In the genomic region with DNA sequence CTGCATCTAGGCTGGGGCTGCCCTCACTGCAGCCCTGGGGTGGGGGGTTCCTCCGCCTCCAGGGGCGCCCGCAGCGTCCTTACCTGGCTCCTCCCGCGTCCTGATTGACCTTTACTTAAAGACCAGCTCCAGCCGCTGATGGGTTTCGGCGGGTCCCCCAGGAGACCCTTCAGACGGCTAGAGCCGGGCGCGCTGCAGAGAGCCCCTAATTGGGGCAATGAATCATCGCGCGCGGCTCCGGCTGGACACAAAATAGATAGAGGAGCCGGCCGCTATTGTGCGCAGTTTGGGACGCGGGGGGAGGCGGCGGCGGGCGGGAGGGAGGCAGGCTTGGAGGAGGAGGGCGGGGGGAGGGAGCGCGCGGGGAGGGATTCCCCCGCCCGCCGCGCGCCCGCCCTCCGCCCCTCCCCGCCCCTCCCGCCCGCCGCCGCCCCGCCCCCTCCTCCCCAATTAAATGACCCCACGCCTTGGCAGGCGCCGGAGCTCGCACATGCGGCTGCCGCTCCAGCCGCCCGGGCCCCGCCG, we compare ENCODE assay signal across 8 cellular contexts. TPM values are rescaled to one million over a fixed set of nuclear protein-coding genes. Genes with fewer than 3 reads are reported as not detected.
DNase-seq lines count a peak whose midpoint lies in the region; ATAC-seq, FAIRE-seq and TF ChIP-seq lines count a peak whose summit lies in the region.

No MANE protein-coding gene starts in this region.

- no peak for TF ChIP-seq RAD21 in A549 (conservative IDR thresholded peaks at IDR 0.05 in 1 of 2, IDR thresholded peaks at IDR 0.05 in 1 of 2)

- ATAC-seq in A549 (0 out of 6 replicates have a peak, but pooled peaks have one; percentile 5 to 7), GM18511 (IDR thresholded peaks at IDR 0.05; ENCODE audit: unreplicated experiment) (no peak), GM21381 (IDR thresholded peaks at IDR 0.05; ENCODE audit: unreplicated experiment) (no peak)

- peak in 1 of 2 experiments; percentile 60 for DNase-seq in A549 (ENCODE audit: low read depth in 1 of 2, low spot score in 1 of 2)
- DNase-seq in GM13976 (ENCODE audit: low spot score), result peak; percentile 88
- DNase-seq in islet precursor cell, result peak; percentile 84
- DNase-seq in tibial artery, result peak; percentile 70 to 83
- DNase-seq in effector CD8-positive, alpha-beta T cell (lab: John Stamatoyannopoulos, UW), result no peak

- intact Hi-C loops in tibial artery (cut with DNase I; ENCODE audit: low total_unique reads), result no loop called here

- CTCF ChIA-PET in A549 (lab: Yijun Ruan, JAX), result interaction anchor here (2.7 kb wide), 1 partner anchor 54 kb away, joined by 11 read pairs; no protein-coding TSS in a partner anchor

- TF ChIP-seq EP300 in A549 (IDR thresholded peaks at IDR 0.05), result no peak

- POLR2A ChIA-PET in A549 (lab: Yijun Ruan, JAX), result no interaction called here

- in situ Hi-C loops in GM13976 (cut with MboI; ENCODE audit: low sequenced_read_pairs, unreplicated experiment), result no loop called here

- peak overlapping the region; percentile 73 for H3K4me3 ChIP-seq in A549
- peak overlapping the region; percentile 37 to 50 for H3K4me3 ChIP-seq in tibial artery

- no peaks in the 10 kb centered on the region for H3K36me3 ChIP-seq in tibial artery

- no peaks in the 10 kb centered on the region for H3K27me3 ChIP-seq in tibial artery

- no peak for TF ChIP-seq POLR2A in A549 (IDR thresholded peaks at IDR 0.05; ENCODE audit: low read length)

- WGBS in A549 (ENCODE audit: missing lambda C conversion rate), result 14% methylated on average over 5 of the region's 54 CpGs

- TF ChIP-seq CTCF in A549 (IDR thresholded peaks at IDR 0.05) (no peak), GM13976 (IDR thresholded peaks at IDR 0.05; ENCODE audit: borderline replicate concordance, control extremely low read depth, extremely low read depth, insufficient read depth, missing control alignments) (no peak), tibial artery (IDR thresholded peaks at IDR 0.05) (no peak)

- no peak for FAIRE-seq in A549 (lab: Jason Lieb, UNC)

- peak overlapping the region; percentile 99 for H3K4me2 ChIP-seq in A549

- H3K4me1 ChIP-seq in A549, result peaks cover 44% of the 10 kb centered on the region
- peaks cover 0 to 83% (median 30%) of the 10 kb centered on the region in 4 donors for H3K4me1 ChIP-seq in tibial artery

- no peaks in the 10 kb centered on the region for H3K9me3 ChIP-seq in A549
- no peaks in the 10 kb centered on the region for H3K9me3 ChIP-seq in tibial artery

- peak overlapping the region; percentile 34 to 92; a peak in 5 of 6 replicates for H3K27ac ChIP-seq in A549
- H3K27ac ChIP-seq in angular gyrus (ENCODE audit: low read depth, low read length), result peak overlapping the region; percentile 47
- no peak overlapping the region for H3K27ac ChIP-seq in tibial artery

TF ChIP-seq in A549, 52 proteins besides CTCF, POLR2A, EP300 and RAD21:
- TF ChIP-seq, protein P1, sequence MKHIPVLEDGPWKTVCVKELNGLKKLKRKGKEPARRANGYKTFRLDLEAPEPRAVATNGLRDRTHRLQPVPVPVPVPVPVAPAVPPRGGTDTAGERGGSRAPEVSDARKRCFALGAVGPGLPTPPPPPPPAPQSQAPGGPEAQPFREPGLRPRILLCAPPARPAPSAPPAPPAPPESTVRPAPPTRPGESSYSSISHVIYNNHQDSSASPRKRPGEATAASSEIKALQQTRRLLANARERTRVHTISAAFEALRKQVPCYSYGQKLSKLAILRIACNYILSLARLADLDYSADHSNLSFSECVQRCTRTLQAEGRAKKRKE (CRISPR knock-in tag; IDR thresholded peaks at IDR 0.05; ENCODE audit: low read depth), result no peak
- TF ChIP-seq RNF2 (IDR thresholded peaks at IDR 0.05; ENCODE audit: borderline replicate concordance, low read depth) (no peak), CBX8 (IDR thresholded peaks at IDR 0.05) (no peak), TFCP2L1 (CRISPR knock-in tag; IDR thresholded peaks at IDR 0.05) (no peak), HOXA7 (CRISPR knock-in tag; IDR thresholded peaks at IDR 0.05) (no peak), ZSCAN20 (CRISPR knock-in tag; IDR thresholded peaks at IDR 0.05) (no peak), FOSL2 (IDR thresholded peaks at IDR 0.05) (no peak), FOSL2 (CRISPR knock-in tag; IDR thresholded peaks at IDR 0.05) (no peak), HDAC2 (IDR thresholded peaks at IDR 0.05) (no peak), HOXB5 (CRISPR knock-in tag; IDR thresholded peaks at IDR 0.05) (no peak), MYC (IDR thresholded peaks at IDR 0.05; ENCODE audit: borderline replicate concordance, low read length) (no peak), CHD2 (IDR thresholded peaks at IDR 0.05; ENCODE audit: low read length, partially characterized antibody) (no peak), ZFP36 (IDR thresholded peaks at IDR 0.05; ENCODE audit: borderline replicate concordance, partially characterized antibody) (no peak), RFX5 (IDR thresholded peaks at IDR 0.05) (no peak), CEBPB (IDR thresholded peaks at IDR 0.05) (no peak), GATA3 (IDR thresholded peaks at IDR 0.05; ENCODE audit: borderline replicate concordance) (no peak), FOSB (CRISPR knock-in tag; IDR thresholded peaks at IDR 0.05) (no peak)
- TF ChIP-seq, protein P2, sequence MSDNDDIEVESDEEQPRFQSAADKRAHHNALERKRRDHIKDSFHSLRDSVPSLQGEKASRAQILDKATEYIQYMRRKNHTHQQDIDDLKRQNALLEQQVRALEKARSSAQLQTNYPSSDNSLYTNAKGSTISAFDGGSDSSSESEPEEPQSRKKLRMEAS (IDR thresholded peaks at IDR 0.05), result no peak; the same call in 1 of the 2 replicates
- TF ChIP-seq, protein P3, sequence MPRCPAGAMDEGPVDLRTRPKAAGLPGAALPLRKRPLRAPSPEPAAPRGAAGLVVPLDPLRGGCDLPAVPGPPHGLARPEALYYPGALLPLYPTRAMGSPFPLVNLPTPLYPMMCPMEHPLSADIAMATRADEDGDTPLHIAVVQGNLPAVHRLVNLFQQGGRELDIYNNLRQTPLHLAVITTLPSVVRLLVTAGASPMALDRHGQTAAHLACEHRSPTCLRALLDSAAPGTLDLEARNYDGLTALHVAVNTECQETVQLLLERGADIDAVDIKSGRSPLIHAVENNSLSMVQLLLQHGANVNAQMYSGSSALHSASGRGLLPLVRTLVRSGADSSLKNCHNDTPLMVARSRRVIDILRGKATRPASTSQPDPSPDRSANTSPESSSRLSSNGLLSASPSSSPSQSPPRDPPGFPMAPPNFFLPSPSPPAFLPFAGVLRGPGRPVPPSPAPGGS (IDR thresholded peaks at IDR 0.05), result no peak
- TF ChIP-seq, protein P4, sequence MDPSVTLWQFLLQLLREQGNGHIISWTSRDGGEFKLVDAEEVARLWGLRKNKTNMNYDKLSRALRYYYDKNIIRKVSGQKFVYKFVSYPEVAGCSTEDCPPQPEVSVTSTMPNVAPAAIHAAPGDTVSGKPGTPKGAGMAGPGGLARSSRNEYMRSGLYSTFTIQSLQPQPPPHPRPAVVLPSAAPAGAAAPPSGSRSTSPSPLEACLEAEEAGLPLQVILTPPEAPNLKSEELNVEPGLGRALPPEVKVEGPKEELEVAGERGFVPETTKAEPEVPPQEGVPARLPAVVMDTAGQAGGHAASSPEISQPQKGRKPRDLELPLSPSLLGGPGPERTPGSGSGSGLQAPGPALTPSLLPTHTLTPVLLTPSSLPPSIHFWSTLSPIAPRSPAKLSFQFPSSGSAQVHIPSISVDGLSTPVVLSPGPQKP (IDR thresholded peaks at IDR 0.05; ENCODE audit: low read depth, low read length), result no peak
- TF ChIP-seq, protein P5, sequence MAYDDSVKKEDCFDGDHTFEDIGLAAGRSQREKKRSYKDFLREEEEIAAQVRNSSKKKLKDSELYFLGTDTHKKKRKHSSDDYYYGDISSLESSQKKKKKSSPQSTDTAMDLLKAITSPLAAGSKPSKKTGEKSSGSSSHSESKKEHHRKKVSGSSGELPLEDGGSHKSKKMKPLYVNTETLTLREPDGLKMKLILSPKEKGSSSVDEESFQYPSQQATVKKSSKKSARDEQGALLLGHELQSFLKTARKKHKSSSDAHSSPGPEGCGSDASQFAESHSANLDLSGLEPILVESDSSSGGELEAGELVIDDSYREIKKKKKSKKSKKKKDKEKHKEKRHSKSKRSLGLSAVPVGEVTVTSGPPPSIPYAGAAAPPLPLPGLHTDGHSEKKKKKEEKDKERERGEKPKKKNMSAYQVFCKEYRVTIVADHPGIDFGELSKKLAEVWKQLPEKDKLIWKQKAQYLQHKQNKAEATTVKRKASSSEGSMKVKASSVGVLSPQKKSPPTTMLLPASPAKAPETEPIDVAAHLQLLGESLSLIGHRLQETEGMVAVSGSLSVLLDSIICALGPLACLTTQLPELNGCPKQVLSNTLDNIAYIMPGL (CRISPR knock-in tag; IDR thresholded peaks at IDR 0.05; ENCODE audit: borderline replicate concordance), result no peak

RNA-seq across cellular contexts. Expression of a gene that starts 56.5 kb away (rescaled TPM):
- polyA plus RNA-seq in A549 (2011; rRNA removed) (0.15 TPM in 1 of 2 replicates, not detected in the other), A549 (2017; fragmentation: RNase III; extraction: RNeasy Plus Mini Kit Qiagen cat#74134 plus additional on column Dnase treatment) (0.04 TPM in 1 of 3 replicates, not detected in the others)
- 0.05 TPM in 1 of 2 replicates, not detected in the other for polyA plus RNA-seq in A549 (2012; cell fraction: cytosol; rRNA removed)
- polyA plus RNA-seq in A549 (2012; cell fraction: nucleus; rRNA removed), result 0.11 TPM in 1 of 2 replicates, not detected in the other
- not detected in 2 replicates for polyA minus RNA-seq in A549 (2011; rRNA and poly(A)+ RNA removed)

Comparison
In these comparisons a context has a peak if more than half of its experiments do, and no peak if none do; other contexts are left out.
1. ATAC-seq: peak in A549 (2 of 2); none in GM18511 (single experiment) and GM21381 (single experiment).
2. H3K27ac ChIP-seq: peak in A549 (2 of 2) and angular gyrus (single experiment); none in tibial artery (0 of 2).